Comparison of ENCODE assay signal across 1 cellular context in the genomic region with DNA sequence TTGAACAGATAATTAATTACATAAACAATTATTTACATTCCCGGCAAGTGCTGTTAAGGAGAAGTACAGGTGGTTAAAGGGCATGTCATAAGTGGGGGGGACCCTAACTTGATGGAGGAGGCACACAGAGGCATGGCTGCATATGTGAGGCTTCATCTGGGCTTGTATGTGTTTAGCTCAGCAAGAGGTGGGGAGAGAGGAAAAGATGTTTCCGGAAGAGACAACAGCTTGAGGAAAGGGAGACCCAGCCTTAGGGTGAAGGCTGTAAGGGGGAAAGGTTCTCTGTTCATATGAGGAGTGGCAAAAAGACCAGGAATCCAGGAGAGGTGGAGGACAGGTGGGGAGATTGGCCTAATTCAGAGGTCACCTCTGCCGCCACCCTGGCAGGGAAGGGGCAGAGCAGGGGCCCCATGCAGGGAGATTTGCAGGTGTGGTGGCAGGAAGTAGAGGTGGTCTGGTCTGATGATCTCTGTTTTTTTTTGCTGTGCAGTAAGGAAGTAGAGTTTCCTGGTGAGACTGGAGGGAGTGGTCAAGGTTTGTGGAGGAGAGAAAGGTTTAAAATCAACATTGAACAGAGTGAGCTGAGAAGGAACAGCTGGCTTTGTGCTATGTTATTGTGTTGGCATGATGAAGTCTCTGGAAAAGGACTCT.
TF ChIP-seq lines count a peak whose summit lies in the region.

No MANE protein-coding gene starts in this region.

TF ChIP-seq in H1, 55 proteins besides CTCF, POLR2A, EP300 and RAD21:
- TF ChIP-seq NANOG (IDR thresholded peaks at IDR 0.05; ENCODE audit: insufficient read depth, low read depth, low read length, poor library complexity, severe bottlenecking), result no peak
- TF ChIP-seq HDAC6 (IDR thresholded peaks at IDR 0.05; ENCODE audit: low read depth, low read length), result no peak
- no peak for TF ChIP-seq NRF1 (IDR thresholded peaks at IDR 0.05; ENCODE audit: low read depth, low read length)
- TF ChIP-seq EGR1 (IDR thresholded peaks at IDR 0.05; ENCODE audit: borderline replicate concordance, low read depth, low read length), result no peak
- TF ChIP-seq SIN3A (conservative IDR thresholded peaks at IDR 0.05 in 1 of 2, IDR thresholded peaks at IDR 0.05 in 1 of 2; ENCODE audit: low read depth in 1 of 2, low read length in 2 of 2), result no peak
- TF ChIP-seq EZH2 (IDR thresholded peaks at IDR 0.05; ENCODE audit: low read depth, low read length, severe bottlenecking), result no peak
- TF ChIP-seq POU5F1 (IDR thresholded peaks at IDR 0.05; ENCODE audit: low read depth, low read length), result no peak
- no peak for TF ChIP-seq CHD2 (IDR thresholded peaks at IDR 0.05; ENCODE audit: low read length)
- TF ChIP-seq TCF12 (IDR thresholded peaks at IDR 0.05; ENCODE audit: low read depth, low read length), result no peak
- TF ChIP-seq TAF7 (optimal IDR thresholded peaks at IDR 0.05; ENCODE audit: borderline replicate concordance, low read depth, low read length), result no peak
- no peak for TF ChIP-seq POLR2AphosphoS5 (IDR thresholded peaks at IDR 0.05; ENCODE audit: low read depth, low read length)
- TF ChIP-seq RNF2 (IDR thresholded peaks at IDR 0.05; ENCODE audit: borderline replicate concordance, low read depth, low read length, missing control alignments, poor library complexity, severe bottlenecking), result no peak
- TF ChIP-seq, protein P1, sequence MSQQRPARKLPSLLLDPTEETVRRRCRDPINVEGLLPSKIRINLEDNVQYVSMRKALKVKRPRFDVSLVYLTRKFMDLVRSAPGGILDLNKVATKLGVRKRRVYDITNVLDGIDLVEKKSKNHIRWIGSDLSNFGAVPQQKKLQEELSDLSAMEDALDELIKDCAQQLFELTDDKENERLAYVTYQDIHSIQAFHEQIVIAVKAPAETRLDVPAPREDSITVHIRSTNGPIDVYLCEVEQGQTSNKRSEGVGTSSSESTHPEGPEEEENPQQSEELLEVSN (IDR thresholded peaks at IDR 0.05), result no peak
- TF ChIP-seq BACH1 (IDR thresholded peaks at IDR 0.05; ENCODE audit: low read length), result no peak
- no peak for TF ChIP-seq CREB1 (IDR thresholded peaks at IDR 0.05)
- TF ChIP-seq RFX5 (IDR thresholded peaks at IDR 0.05; ENCODE audit: borderline replicate concordance, low read depth, low read length), result no peak
